ENCODE assay signal across 7 cellular contexts in genomic region chr4:122522944-122523343, GRCh38.
"Had no signal": no experiment of that assay in that cellular context is flagged by ENCODE, and none has a peak within 500 bp of the region (broad histone marks: within the 10 kb centered on the region; RNA-seq: fewer than 3 reads in every experiment).

No MANE protein-coding gene starts in this region.

- H3K9ac ChIP-seq: KMS-11 had no signal

- ATAC-seq: HepG2 had no signal

- H3K27ac ChIP-seq: HL-60, KMS-11 had no signal

- DNase-seq: IMR-90, KBM-7, KG1 had no signal

- H3K4me2 ChIP-seq: KMS-11 had no signal

- FAIRE-seq: HepG2, HTR-8/SVneo had no signal
